Comparison of ENCODE assay signal across 1 cellular context in the genomic region with DNA sequence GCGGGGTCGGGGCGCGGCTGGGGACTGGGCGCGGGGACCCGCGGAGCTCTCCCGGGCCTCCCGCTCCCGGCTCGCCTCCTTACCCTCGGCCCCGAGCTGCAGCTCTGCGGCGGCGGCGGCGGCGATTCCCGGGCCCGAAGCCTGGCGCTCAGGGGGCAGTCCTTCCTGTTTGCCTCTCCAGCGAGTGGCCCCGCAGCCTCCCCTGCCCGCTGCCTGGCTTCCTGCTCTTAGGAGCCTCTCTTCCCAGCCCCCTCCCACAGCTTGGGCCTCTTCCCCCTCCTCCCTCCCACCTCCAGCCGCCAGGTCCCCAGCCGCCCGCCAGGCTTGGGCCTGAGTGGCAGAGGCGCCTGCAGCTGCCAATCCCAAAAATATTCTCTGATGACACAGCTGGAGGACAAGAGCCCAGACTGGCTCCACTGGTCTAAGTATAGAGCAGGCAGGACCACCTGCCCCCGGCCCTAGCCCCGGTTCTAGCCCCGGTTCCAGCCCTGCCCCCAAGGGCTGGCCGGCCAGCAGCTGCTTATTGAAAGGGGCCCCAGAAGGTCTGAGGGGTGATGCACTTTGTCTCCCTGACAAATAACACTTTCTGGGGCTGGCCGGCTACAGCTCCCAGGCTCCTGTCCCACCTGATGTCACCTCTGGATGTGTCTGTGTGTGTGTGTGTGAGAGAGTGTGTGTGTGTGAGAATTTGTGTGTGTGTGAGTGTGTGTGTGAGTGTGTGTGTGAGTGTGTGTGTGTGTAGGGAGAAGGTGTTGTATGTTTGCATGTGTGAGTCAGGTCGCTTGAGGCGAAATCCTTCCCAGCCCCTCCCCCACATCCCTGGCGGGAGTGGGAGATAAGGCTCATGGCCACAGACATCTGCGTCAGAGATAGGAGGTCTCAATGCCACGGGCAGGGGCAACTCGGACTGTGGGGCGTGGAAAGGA.
TF ChIP-seq lines count a peak whose summit lies in the region.

A gene (minus strand): TSS at position 229 of the 926 bp plus-strand sequence. CDS start 307 bp downstream, outside the sequence.

TF ChIP-seq in K562, 482 proteins besides CTCF, POLR2A, EP300 and RAD21 (continued from another document):
- TF ChIP-seq, protein P1, sequence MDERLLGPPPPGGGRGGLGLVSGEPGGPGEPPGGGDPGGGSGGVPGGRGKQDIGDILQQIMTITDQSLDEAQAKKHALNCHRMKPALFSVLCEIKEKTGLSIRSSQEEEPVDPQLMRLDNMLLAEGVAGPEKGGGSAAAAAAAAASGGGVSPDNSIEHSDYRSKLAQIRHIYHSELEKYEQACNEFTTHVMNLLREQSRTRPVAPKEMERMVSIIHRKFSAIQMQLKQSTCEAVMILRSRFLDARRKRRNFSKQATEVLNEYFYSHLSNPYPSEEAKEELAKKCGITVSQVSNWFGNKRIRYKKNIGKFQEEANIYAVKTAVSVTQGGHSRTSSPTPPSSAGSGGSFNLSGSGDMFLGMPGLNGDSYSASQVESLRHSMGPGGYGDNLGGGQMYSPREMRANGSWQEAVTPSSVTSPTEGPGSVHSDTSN (CRISPR knock-in tag; IDR thresholded peaks at IDR 0.05; ENCODE audit: low read depth): no peak
- TF ChIP-seq, protein P1 (tag; conservative IDR thresholded peaks at IDR 0.05; ENCODE audit: low read depth): no peak
- TF ChIP-seq RFX7 (CRISPR knock-in tag; IDR thresholded peaks at IDR 0.05): no peak
- TF ChIP-seq POLR2B (IDR thresholded peaks at IDR 0.05; ENCODE audit: low read depth, partially characterized antibody): peak; percentile 44
- no peak for TF ChIP-seq ZNF785 (CRISPR knock-in tag; IDR thresholded peaks at IDR 0.05)
- no peak for TF ChIP-seq NR4A1 (CRISPR knock-in tag; IDR thresholded peaks at IDR 0.05)
- TF ChIP-seq NR4A1 (tag; IDR thresholded peaks at IDR 0.05): no peak
- no peak for TF ChIP-seq BRF1 (IDR thresholded peaks at IDR 0.05; ENCODE audit: borderline replicate concordance, extremely low read depth, insufficient read length)
- peak in 1 of 2 experiments; percentile 81; a peak in 2 of 4 replicates for TF ChIP-seq RCOR1 (IDR thresholded peaks at IDR 0.05; ENCODE audit: borderline replicate concordance in 1 of 2, low read depth in 2 of 2, low read length in 2 of 2)
- no peak for TF ChIP-seq CHCHD3 (CRISPR knock-in tag; IDR thresholded peaks at IDR 0.05)
- no peak for TF ChIP-seq ZNF41 (CRISPR knock-in tag; conservative IDR thresholded peaks at IDR 0.05)
- TF ChIP-seq ZBED1 (IDR thresholded peaks at IDR 0.05): no peak
- no peak for TF ChIP-seq MEF2A (IDR thresholded peaks at IDR 0.05; ENCODE audit: control insufficient read depth, low read depth, low read length)
- TF ChIP-seq MTA1 (IDR thresholded peaks at IDR 0.05; ENCODE audit: borderline replicate concordance): peak; percentile 91
- TF ChIP-seq TCF7L2 (IDR thresholded peaks at IDR 0.05; ENCODE audit: low read depth, low read length): no peak
- peak; percentile 56 for TF ChIP-seq EGR1 (conservative IDR thresholded peaks at IDR 0.05)
- peak; percentile 71 for TF ChIP-seq PHF20 (IDR thresholded peaks at IDR 0.05; ENCODE audit: partially characterized antibody)
- no peak for TF ChIP-seq NFIX (CRISPR knock-in tag; IDR thresholded peaks at IDR 0.05; ENCODE audit: low read depth)
- TF ChIP-seq NONO (IDR thresholded peaks at IDR 0.05; ENCODE audit: low read depth in 2 of 2, low read length in 1 of 2): 0 out of 4 replicates have a peak, but pooled peaks of 1 of the 2 experiments have one; percentile 4
- TF ChIP-seq ZNF347 (CRISPR knock-in tag; IDR thresholded peaks at IDR 0.05; ENCODE audit: low read depth): no peak
- TF ChIP-seq TBP (optimal IDR thresholded peaks at IDR 0.05; ENCODE audit: low read depth, low read length): peak; percentile 50
- TF ChIP-seq SMARCA5 (IDR thresholded peaks at IDR 0.05): no peak
- no peak for TF ChIP-seq HOXB6 (CRISPR knock-in tag; IDR thresholded peaks at IDR 0.05; ENCODE audit: borderline replicate concordance)
- TF ChIP-seq, protein P2, sequence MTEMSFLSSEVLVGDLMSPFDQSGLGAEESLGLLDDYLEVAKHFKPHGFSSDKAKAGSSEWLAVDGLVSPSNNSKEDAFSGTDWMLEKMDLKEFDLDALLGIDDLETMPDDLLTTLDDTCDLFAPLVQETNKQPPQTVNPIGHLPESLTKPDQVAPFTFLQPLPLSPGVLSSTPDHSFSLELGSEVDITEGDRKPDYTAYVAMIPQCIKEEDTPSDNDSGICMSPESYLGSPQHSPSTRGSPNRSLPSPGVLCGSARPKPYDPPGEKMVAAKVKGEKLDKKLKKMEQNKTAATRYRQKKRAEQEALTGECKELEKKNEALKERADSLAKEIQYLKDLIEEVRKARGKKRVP (CRISPR knock-in tag; IDR thresholded peaks at IDR 0.05): no peak
- TF ChIP-seq, protein P3, sequence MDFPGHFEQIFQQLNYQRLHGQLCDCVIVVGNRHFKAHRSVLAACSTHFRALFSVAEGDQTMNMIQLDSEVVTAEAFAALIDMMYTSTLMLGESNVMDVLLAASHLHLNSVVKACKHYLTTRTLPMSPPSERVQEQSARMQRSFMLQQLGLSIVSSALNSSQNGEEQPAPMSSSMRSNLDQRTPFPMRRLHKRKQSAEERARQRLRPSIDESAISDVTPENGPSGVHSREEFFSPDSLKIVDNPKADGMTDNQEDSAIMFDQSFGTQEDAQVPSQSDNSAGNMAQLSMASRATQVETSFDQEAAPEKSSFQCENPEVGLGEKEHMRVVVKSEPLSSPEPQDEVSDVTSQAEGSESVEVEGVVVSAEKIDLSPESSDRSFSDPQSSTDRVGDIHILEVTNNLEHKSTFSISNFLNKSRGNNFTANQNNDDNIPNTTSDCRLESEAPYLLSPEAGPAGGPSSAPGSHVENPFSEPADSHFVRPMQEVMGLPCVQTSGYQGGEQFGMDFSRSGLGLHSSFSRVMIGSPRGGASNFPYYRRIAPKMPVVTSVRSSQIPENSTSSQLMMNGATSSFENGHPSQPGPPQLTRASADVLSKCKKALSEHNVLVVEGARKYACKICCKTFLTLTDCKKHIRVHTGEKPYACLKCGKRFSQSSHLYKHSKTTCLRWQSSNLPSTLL (IDR thresholded peaks at IDR 0.05): 0 out of 2 replicates have a peak, but pooled peaks have one; percentile 23
- 0 out of 2 replicates have a peak, but pooled peaks have one; percentile 21 for TF ChIP-seq CC2D1A (IDR thresholded peaks at IDR 0.05)
- no peak for TF ChIP-seq SIN3A (IDR thresholded peaks at IDR 0.05; ENCODE audit: borderline replicate concordance in 2 of 2, control insufficient read depth in 1 of 2, low read depth in 2 of 2, low read length in 2 of 2)
- TF ChIP-seq KLF13 (tag; IDR thresholded peaks at IDR 0.05; ENCODE audit: borderline replicate concordance, low read depth): no peak
- TF ChIP-seq PCBP1 (IDR thresholded peaks at IDR 0.05; ENCODE audit: low read depth, low read length, poor library complexity, severe bottlenecking): no peak
- no peak for TF ChIP-seq ZNF324 (CRISPR knock-in tag; IDR thresholded peaks at IDR 0.05)
- peak; percentile 72; the same call in 1 of the 2 replicates for TF ChIP-seq LARP7 (IDR thresholded peaks at IDR 0.05)
- TF ChIP-seq, protein P4, sequence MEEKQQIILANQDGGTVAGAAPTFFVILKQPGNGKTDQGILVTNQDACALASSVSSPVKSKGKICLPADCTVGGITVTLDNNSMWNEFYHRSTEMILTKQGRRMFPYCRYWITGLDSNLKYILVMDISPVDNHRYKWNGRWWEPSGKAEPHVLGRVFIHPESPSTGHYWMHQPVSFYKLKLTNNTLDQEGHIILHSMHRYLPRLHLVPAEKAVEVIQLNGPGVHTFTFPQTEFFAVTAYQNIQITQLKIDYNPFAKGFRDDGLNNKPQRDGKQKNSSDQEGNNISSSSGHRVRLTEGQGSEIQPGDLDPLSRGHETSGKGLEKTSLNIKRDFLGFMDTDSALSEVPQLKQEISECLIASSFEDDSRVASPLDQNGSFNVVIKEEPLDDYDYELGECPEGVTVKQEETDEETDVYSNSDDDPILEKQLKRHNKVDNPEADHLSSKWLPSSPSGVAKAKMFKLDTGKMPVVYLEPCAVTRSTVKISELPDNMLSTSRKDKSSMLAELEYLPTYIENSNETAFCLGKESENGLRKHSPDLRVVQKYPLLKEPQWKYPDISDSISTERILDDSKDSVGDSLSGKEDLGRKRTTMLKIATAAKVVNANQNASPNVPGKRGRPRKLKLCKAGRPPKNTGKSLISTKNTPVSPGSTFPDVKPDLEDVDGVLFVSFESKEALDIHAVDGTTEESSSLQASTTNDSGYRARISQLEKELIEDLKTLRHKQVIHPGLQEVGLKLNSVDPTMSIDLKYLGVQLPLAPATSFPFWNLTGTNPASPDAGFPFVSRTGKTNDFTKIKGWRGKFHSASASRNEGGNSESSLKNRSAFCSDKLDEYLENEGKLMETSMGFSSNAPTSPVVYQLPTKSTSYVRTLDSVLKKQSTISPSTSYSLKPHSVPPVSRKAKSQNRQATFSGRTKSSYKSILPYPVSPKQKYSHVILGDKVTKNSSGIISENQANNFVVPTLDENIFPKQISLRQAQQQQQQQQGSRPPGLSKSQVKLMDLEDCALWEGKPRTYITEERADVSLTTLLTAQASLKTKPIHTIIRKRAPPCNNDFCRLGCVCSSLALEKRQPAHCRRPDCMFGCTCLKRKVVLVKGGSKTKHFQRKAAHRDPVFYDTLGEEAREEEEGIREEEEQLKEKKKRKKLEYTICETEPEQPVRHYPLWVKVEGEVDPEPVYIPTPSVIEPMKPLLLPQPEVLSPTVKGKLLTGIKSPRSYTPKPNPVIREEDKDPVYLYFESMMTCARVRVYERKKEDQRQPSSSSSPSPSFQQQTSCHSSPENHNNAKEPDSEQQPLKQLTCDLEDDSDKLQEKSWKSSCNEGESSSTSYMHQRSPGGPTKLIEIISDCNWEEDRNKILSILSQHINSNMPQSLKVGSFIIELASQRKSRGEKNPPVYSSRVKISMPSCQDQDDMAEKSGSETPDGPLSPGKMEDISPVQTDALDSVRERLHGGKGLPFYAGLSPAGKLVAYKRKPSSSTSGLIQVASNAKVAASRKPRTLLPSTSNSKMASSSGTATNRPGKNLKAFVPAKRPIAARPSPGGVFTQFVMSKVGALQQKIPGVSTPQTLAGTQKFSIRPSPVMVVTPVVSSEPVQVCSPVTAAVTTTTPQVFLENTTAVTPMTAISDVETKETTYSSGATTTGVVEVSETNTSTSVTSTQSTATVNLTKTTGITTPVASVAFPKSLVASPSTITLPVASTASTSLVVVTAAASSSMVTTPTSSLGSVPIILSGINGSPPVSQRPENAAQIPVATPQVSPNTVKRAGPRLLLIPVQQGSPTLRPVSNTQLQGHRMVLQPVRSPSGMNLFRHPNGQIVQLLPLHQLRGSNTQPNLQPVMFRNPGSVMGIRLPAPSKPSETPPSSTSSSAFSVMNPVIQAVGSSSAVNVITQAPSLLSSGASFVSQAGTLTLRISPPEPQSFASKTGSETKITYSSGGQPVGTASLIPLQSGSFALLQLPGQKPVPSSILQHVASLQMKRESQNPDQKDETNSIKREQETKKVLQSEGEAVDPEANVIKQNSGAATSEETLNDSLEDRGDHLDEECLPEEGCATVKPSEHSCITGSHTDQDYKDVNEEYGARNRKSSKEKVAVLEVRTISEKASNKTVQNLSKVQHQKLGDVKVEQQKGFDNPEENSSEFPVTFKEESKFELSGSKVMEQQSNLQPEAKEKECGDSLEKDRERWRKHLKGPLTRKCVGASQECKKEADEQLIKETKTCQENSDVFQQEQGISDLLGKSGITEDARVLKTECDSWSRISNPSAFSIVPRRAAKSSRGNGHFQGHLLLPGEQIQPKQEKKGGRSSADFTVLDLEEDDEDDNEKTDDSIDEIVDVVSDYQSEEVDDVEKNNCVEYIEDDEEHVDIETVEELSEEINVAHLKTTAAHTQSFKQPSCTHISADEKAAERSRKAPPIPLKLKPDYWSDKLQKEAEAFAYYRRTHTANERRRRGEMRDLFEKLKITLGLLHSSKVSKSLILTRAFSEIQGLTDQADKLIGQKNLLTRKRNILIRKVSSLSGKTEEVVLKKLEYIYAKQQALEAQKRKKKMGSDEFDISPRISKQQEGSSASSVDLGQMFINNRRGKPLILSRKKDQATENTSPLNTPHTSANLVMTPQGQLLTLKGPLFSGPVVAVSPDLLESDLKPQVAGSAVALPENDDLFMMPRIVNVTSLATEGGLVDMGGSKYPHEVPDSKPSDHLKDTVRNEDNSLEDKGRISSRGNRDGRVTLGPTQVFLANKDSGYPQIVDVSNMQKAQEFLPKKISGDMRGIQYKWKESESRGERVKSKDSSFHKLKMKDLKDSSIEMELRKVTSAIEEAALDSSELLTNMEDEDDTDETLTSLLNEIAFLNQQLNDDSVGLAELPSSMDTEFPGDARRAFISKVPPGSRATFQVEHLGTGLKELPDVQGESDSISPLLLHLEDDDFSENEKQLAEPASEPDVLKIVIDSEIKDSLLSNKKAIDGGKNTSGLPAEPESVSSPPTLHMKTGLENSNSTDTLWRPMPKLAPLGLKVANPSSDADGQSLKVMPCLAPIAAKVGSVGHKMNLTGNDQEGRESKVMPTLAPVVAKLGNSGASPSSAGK (IDR thresholded peaks at IDR 0.05): peak; percentile 52
- TF ChIP-seq, protein P5, sequence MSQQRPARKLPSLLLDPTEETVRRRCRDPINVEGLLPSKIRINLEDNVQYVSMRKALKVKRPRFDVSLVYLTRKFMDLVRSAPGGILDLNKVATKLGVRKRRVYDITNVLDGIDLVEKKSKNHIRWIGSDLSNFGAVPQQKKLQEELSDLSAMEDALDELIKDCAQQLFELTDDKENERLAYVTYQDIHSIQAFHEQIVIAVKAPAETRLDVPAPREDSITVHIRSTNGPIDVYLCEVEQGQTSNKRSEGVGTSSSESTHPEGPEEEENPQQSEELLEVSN (IDR thresholded peaks at IDR 0.05; ENCODE audit: borderline replicate concordance in 1 of 2, extremely low read depth in 1 of 2, insufficient read depth in 1 of 2, insufficient read length in 1 of 2, low read depth in 1 of 2, low read length in 1 of 2, poor library complexity in 1 of 2, severe bottlenecking in 1 of 2): peak in 1 of 2 experiments; percentile 52
